Comparison of ENCODE assay signal across 16 cellular contexts in genomic region chr2:232539298-232540231, GRCh38. TPM values are rescaled to one million over a fixed set of nuclear protein-coding genes. Genes with fewer than 3 reads are reported as not detected.
DNase-seq lines count a peak whose midpoint lies in the region; ATAC-seq and TF ChIP-seq lines count a peak whose summit lies in the region.
"Had no signal": no experiment of that assay in that cellular context is flagged by ENCODE, and none has a peak within 500 bp of the region (broad histone marks: within the 10 kb centered on the region; RNA-seq: fewer than 3 reads in every experiment).

CHRNG (plus strand) TSS chr2:232539692; CDS start chr2:232539748, 56 bp downstream.

- CTCF ChIA-PET in naive thymus-derived CD4-positive, alpha-beta T cell (lab: Charles Lee): no interaction called here

- no peak within 1 kb of the TSS for H3K4me3 ChIP-seq in hepatocyte
- no peak within 1 kb of the TSS for H3K4me3 ChIP-seq in neutrophil (ENCODE audit: low read depth in 1 of 2, low read length in 1 of 2)
- no peak within 1 kb of the TSS for H3K4me3 ChIP-seq in naive thymus-derived CD4-positive, alpha-beta T cell (ENCODE audit: low read length)
- H3K4me3 ChIP-seq: breast epithelium had no signal

- POLR2A ChIA-PET in naive thymus-derived CD4-positive, alpha-beta T cell (lab: Charles Lee): no interaction called here

- H3K27me3 ChIP-seq in hepatocyte: no peaks in the 10 kb centered on the region
- peaks cover 22% of the 10 kb centered on the region for H3K27me3 ChIP-seq in neutrophil
- H3K27me3 ChIP-seq in naive thymus-derived CD4-positive, alpha-beta T cell (ENCODE audit: control insufficient read depth in 2 of 2, insufficient read depth in 2 of 2, low read length in 2 of 2): no peaks in the 10 kb centered on the region

- H3K9me3 ChIP-seq in hepatocyte (ENCODE audit: low read depth): no peaks in the 10 kb centered on the region
- H3K9me3 ChIP-seq in neutrophil: no peaks in the 10 kb centered on the region
- H3K9me3 ChIP-seq in naive thymus-derived CD4-positive, alpha-beta T cell (ENCODE audit: control insufficient read depth in 2 of 3, low read length in 3 of 3): peaks cover 0 to 7% (median 0%) of the 10 kb centered on the region in 3 experiments

- TF ChIP-seq CTCF in hepatocyte (IDR thresholded peaks at IDR 0.05; ENCODE audit: poor library complexity) (no peak), neutrophil (IDR thresholded peaks at IDR 0.05) (no peak)

- 81% methylated on average over 21 of the region's 23 CpGs for WGBS in hepatocyte (ENCODE audit: low lambda C conversion rate, missing lambda C conversion rate)

- peaks cover 0 to 21% (median 8%) of the 10 kb centered on the region in 7 donors for H3K4me1 Mint-ChIP-seq in naive thymus-derived CD4-positive, alpha-beta T cell

- H3K36me3 Mint-ChIP-seq in naive thymus-derived CD4-positive, alpha-beta T cell: peaks cover 0 to 7% (median under 1%) of the 10 kb centered on the region in 5 donors

- no peak within 1 kb of the TSS for H3K4me2 ChIP-seq in hepatocyte

- no peak for ATAC-seq in naive thymus-derived CD4-positive, alpha-beta T cell
- ATAC-seq in GM18868 (IDR thresholded peaks at IDR 0.05; ENCODE audit: unreplicated experiment): no peak
- ATAC-seq: foreskin keratinocyte, HCT116 had no signal

- no peak within 1 kb of the TSS for H3K27ac Mint-ChIP-seq in naive thymus-derived CD4-positive, alpha-beta T cell
- H3K27ac Mint-ChIP-seq: stimulated activated naive CD8-positive, alpha-beta T cell treated with anti-CD3 and anti-CD28 coated beads, Interleukin-15, Interleukin-2, amounts not matched to agents 100 ng/mL and 50 ng/mL, for 24 hours had no signal

- H3K36me3 ChIP-seq in hepatocyte (replicated peaks; ENCODE audit: insufficient read depth, low read depth) (no peaks in the 10 kb centered on the region), neutrophil (no peaks in the 10 kb centered on the region)
- peaks cover 0 to 3% (median 0%) of the 10 kb centered on the region in 3 experiments for H3K36me3 ChIP-seq in naive thymus-derived CD4-positive, alpha-beta T cell (ENCODE audit: control insufficient read depth in 2 of 3, insufficient read depth in 3 of 3, low read length in 3 of 3)
- H3K36me3 ChIP-seq: breast epithelium had no signal

- no peaks in the 10 kb centered on the region for H4K20me1 ChIP-seq in hepatocyte (ENCODE audit: insufficient read depth, poor library complexity, severe bottlenecking)

- H3K27ac ChIP-seq in hepatocyte (no peak within 1 kb of the TSS), neutrophil (peak within 1 kb of the TSS; percentile 25)
- no peak within 1 kb of the TSS for H3K27ac ChIP-seq in naive thymus-derived CD4-positive, alpha-beta T cell (ENCODE audit: low read depth, low read length)
- H3K27ac ChIP-seq: breast epithelium, foreskin keratinocyte had no signal

- intact Hi-C loops in naive thymus-derived CD4-positive, alpha-beta T cell (cut with micrococcal nuclease): no loop called here

- H3K9me2 ChIP-seq in hepatocyte (replicated peaks; ENCODE audit: insufficient read depth): no peaks in the 10 kb centered on the region

- no peak within 1 kb of the TSS for H2AFZ ChIP-seq in hepatocyte

- H3K79me2 ChIP-seq in hepatocyte: no peaks in the 10 kb centered on the region

- H3K27me3 Mint-ChIP-seq in naive thymus-derived CD4-positive, alpha-beta T cell: peaks cover 0 to 12% (median 9%) of the 10 kb centered on the region in 5 donors

- peak; percentile 9 for DNase-seq in AG20443 (ENCODE audit: low spot score)
- DNase-seq in LHCN-M2 (ENCODE audit: low read depth): peak; percentile 80
- peak; percentile 4 for DNase-seq in hepatocyte (ENCODE audit: low spot score)
- no peak for DNase-seq in naive thymus-derived CD4-positive, alpha-beta T cell
- no peak for DNase-seq in NCI-H146 treated with DMSO at 0.1 percent for 48 hours (lab: John Stamatoyannopoulos, UW; ENCODE audit: unreplicated experiment)
- DNase-seq in NCI-H446 treated with DMSO at 0.1 percent for 48 hours (lab: John Stamatoyannopoulos, UW): no peak
- DNase-seq: activated naive CD4-positive, alpha-beta T cell treated with anti-CD3 and anti-CD28 coated beads, Interleukin-2, amount 50 U/mL, for 16 hours; DMS53; foreskin keratinocyte; NCI-H1417; SW 1271 had no signal

- H3K4me1 ChIP-seq in hepatocyte (ENCODE audit: insufficient read depth) (no peaks in the 10 kb centered on the region), neutrophil (ENCODE audit: control insufficient read depth in 1 of 2, insufficient read depth in 1 of 2, low read depth in 1 of 2, low read length in 1 of 2) (peaks cover 3 to 6% of the 10 kb centered on the region in 2 experiments)
- H3K4me1 ChIP-seq in naive thymus-derived CD4-positive, alpha-beta T cell (ENCODE audit: control insufficient read depth in 2 of 2, insufficient read depth in 2 of 2, low read length in 2 of 2): no peaks in the 10 kb centered on the region
- H3K4me1 ChIP-seq: breast epithelium, foreskin keratinocyte had no signal

- no peak within 1 kb of the TSS for H3K4me3 Mint-ChIP-seq in naive thymus-derived CD4-positive, alpha-beta T cell
- H3K4me3 Mint-ChIP-seq: stimulated activated naive CD8-positive, alpha-beta T cell treated with anti-CD3 and anti-CD28 coated beads, Interleukin-15, Interleukin-2, amounts not matched to agents 100 ng/mL and 50 ng/mL, for 24 hours had no signal

- H3K9me3 Mint-ChIP-seq in naive thymus-derived CD4-positive, alpha-beta T cell: peaks cover 0 to 6% (median 0%) of the 10 kb centered on the region in 11 donors
- H3K9me3 Mint-ChIP-seq: stimulated activated naive CD8-positive, alpha-beta T cell treated with anti-CD3 and anti-CD28 coated beads, Interleukin-15, Interleukin-2, amounts not matched to agents 100 ng/mL and 50 ng/mL, for 24 hours had no signal

RNA-seq across cellular contexts. Expression of gene CHRNG, which starts in this region (rescaled TPM):
- total RNA-seq in LHCN-M2 (2014; rRNA removed): 0.83 and 5.5 TPM in 2 replicates
- 0.52 TPM for polyA plus RNA-seq in LHCN-M2 (2012)
- not detected in 2 replicates for total RNA-seq in hepatocyte
- polyA plus RNA-seq in hepatocyte: not detected in 2 replicates
- total RNA-seq in naive thymus-derived CD4-positive, alpha-beta T cell: not detected
- under 1 TPM; 0.10 to 0.26 TPM for polyA plus RNA-seq in naive thymus-derived CD4-positive, alpha-beta T cell
- total RNA-seq: breast epithelium, foreskin keratinocyte had no signal
- polyA plus RNA-seq: foreskin keratinocyte had no signal

Comparison
In these comparisons a context has a peak if more than half of its experiments do, and no peak if none do; other contexts are left out.
1. Peak in DNase-seq in hepatocyte; RNA of the gene not detected or under 1 TPM.
2. DNase-seq: peak in AG20443 (single experiment) and LHCN-M2 (single experiment); none in naive thymus-derived CD4-positive, alpha-beta T cell (0 of 9), NCI-H146 treated with DMSO at 0.1 percent for 48 hours (single experiment) and NCI-H446 treated with DMSO at 0.1 percent for 48 hours (single experiment).